Comparison of ENCODE assay signal across 2 cellular contexts in genomic region chr1:37861151-37861550, GRCh38.
TF ChIP-seq lines count a peak whose summit lies in the region.

No MANE protein-coding gene starts in this region.

TF ChIP-seq in A549, 52 proteins besides CTCF, POLR2A, EP300 and RAD21 (continued from another document):
- TF ChIP-seq JUNB (IDR thresholded peaks at IDR 0.05) (no peak), POLR2AphosphoS2 (conservative IDR thresholded peaks at IDR 0.05; ENCODE audit: low read length) (no peak), GATA3 (IDR thresholded peaks at IDR 0.05; ENCODE audit: borderline replicate concordance) (no peak), MAZ (IDR thresholded peaks at IDR 0.05; ENCODE audit: borderline replicate concordance, low read depth, low read length) (no peak), CHD4 (IDR thresholded peaks at IDR 0.05; ENCODE audit: borderline replicate concordance) (no peak), CBX2 (IDR thresholded peaks at IDR 0.05; ENCODE audit: borderline replicate concordance, low read depth) (no peak), ZC3H11A (IDR thresholded peaks at IDR 0.05) (no peak), ESRRA (IDR thresholded peaks at IDR 0.05; ENCODE audit: borderline replicate concordance, low read length) (no peak), FOSB (CRISPR knock-in tag; IDR thresholded peaks at IDR 0.05) (no peak), ELK1 (IDR thresholded peaks at IDR 0.05; ENCODE audit: low read depth, low read length) (no peak), E2F6 (IDR thresholded peaks at IDR 0.05; ENCODE audit: borderline replicate concordance, low read depth) (no peak), TP53 (CRISPR knock-in tag; IDR thresholded peaks at IDR 0.05) (no peak), HES2 (IDR thresholded peaks at IDR 0.05) (no peak), ATOH8 (CRISPR knock-in tag; IDR thresholded peaks at IDR 0.05; ENCODE audit: low read depth) (no peak), MYC (IDR thresholded peaks at IDR 0.05; ENCODE audit: borderline replicate concordance, low read length) (no peak), RARB (CRISPR knock-in tag; IDR thresholded peaks at IDR 0.05) (no peak), HOXB5 (CRISPR knock-in tag; IDR thresholded peaks at IDR 0.05) (no peak), CBX8 (IDR thresholded peaks at IDR 0.05) (no peak), REST (IDR thresholded peaks at IDR 0.05) (no peak)

TF ChIP-seq in HCT116, 20 proteins besides CTCF, POLR2A, EP300 and RAD21 (continued from another document):
- TF ChIP-seq POLR2AphosphoS5 (IDR thresholded peaks at IDR 0.05; ENCODE audit: low read depth, low read length) (no peak), CBX3 (IDR thresholded peaks at IDR 0.05; ENCODE audit: low read depth) (no peak), ATF3 (IDR thresholded peaks at IDR 0.05) (no peak), CEBPB (IDR thresholded peaks at IDR 0.05; ENCODE audit: low read depth) (no peak), ZFX (IDR thresholded peaks at IDR 0.05) (no peak), ZNF274 (IDR thresholded peaks at IDR 0.05; ENCODE audit: low read depth, low read length) (no peak), TCF7L2 (IDR thresholded peaks at IDR 0.05; ENCODE audit: borderline replicate concordance, extremely low read depth, insufficient read depth, insufficient read length) (no peak), JUND (IDR thresholded peaks at IDR 0.05) (no peak), EZH2phosphoT487 (IDR thresholded peaks at IDR 0.05; ENCODE audit: borderline replicate concordance) (no peak), ZBTB33 (IDR thresholded peaks at IDR 0.05; ENCODE audit: extremely low read depth, insufficient replicate concordance, low read length) (no peak), REST (IDR thresholded peaks at IDR 0.05; ENCODE audit: low read depth) (no peak)
